ENCODE assay signal across 21 cellular contexts in genomic region chr9:96062051-96062450, GRCh38.
DNase-seq lines count a peak whose midpoint lies in the region; ATAC-seq and TF ChIP-seq lines count a peak whose summit lies in the region.
"Had no signal": no experiment of that assay in that cellular context is flagged by ENCODE, and none has a peak within 500 bp of the region (broad histone marks: within the 10 kb centered on the region; RNA-seq: fewer than 3 reads in every experiment).

No MANE protein-coding gene starts in this region.

- H3K4me2 ChIP-seq in hepatocyte = peak overlapping the region; percentile 29
- H3K4me2 ChIP-seq: PC-9 had no signal

- H4K20me1 ChIP-seq in hepatocyte (ENCODE audit: insufficient read depth, poor library complexity, severe bottlenecking) = no peaks in the 10 kb centered on the region

- no peaks in the 10 kb centered on the region for H3K36me3 Mint-ChIP-seq in activated CD4-positive, alpha-beta T cell treated with anti-CD3 and anti-CD28 coated beads, Interleukin-2, amount 10 ng/mL, durations not matched to agents 24 days and 14 days (ENCODE audit: low read depth)
- no peaks in the 10 kb centered on the region for H3K36me3 Mint-ChIP-seq in activated T-helper 17 cell treated with anti-CD3 and anti-CD28 coated beads, Interleukin-2, amount 50 U/mL, for 72 hours (ENCODE audit: low read depth)
- H3K36me3 Mint-ChIP-seq: CD8-positive, alpha-beta T cell; WTC11 had no signal

- H3K27ac Mint-ChIP-seq in activated CD4-positive, alpha-beta T cell treated with anti-CD3 and anti-CD28 coated beads, Interleukin-2, amount 10 ng/mL, durations not matched to agents 24 days and 14 days = no peak overlapping the region
- peak overlapping the region; percentile 16 for H3K27ac Mint-ChIP-seq in activated T-helper 17 cell treated with anti-CD3 and anti-CD28 coated beads, Interleukin-2, amount 50 U/mL, for 72 hours
- H3K27ac Mint-ChIP-seq: CD8-positive, alpha-beta T cell; WTC11 had no signal

- no peaks in the 10 kb centered on the region for H3K79me2 ChIP-seq in hepatocyte

- in situ Hi-C loops in transverse colon (cut with MboI; ENCODE audit: low pct_ligation_motif_present in 1 of 4, low pct_unique_long_range_greater_than_20kb in 1 of 4, low sequenced_read_pairs in 3 of 4) = loop anchor here in 1 of 4 donors (25.0 kb wide), 1 partner anchor 150 kb away; no protein-coding TSS in a partner anchor

- no peak overlapping the region for H2AFZ ChIP-seq in hepatocyte
- H2AFZ ChIP-seq: PC-9 had no signal

- no peak for ATAC-seq in activated T-helper 17 cell treated with anti-CD3 and anti-CD28 coated beads, Interleukin-2, amount 50 U/mL, for 72 hours (replicated peaks)
- ATAC-seq: CD8-positive, alpha-beta T cell had no signal

- H3K4me3 ChIP-seq in hepatocyte (no peak overlapping the region), transverse colon (no peak overlapping the region)
- H3K4me3 ChIP-seq: esophagus muscularis mucosa, PC-9, right atrium auricular region, testis had no signal

- H3K27ac ChIP-seq in hepatocyte (peak overlapping the region; percentile 85), transverse colon (peak overlapping the region; percentile 31 to 42 (median 38))
- H3K27ac ChIP-seq: PC-9 had no signal

- no peaks in the 10 kb centered on the region for H3K27me3 Mint-ChIP-seq in activated CD4-positive, alpha-beta T cell treated with anti-CD3 and anti-CD28 coated beads, Interleukin-2, amount 10 ng/mL, durations not matched to agents 24 days and 14 days
- H3K27me3 Mint-ChIP-seq in activated T-helper 17 cell treated with anti-CD3 and anti-CD28 coated beads, Interleukin-2, amount 50 U/mL, for 72 hours = no peaks in the 10 kb centered on the region

- H3K27me3 ChIP-seq in hepatocyte (no peaks in the 10 kb centered on the region), transverse colon (no peaks in the 10 kb centered on the region)
- H3K27me3 ChIP-seq: dorsolateral prefrontal cortex, esophagus muscularis mucosa, right atrium auricular region, testis had no signal

- peaks cover 17% of the 10 kb centered on the region for H3K4me1 Mint-ChIP-seq in activated CD4-positive, alpha-beta T cell treated with anti-CD3 and anti-CD28 coated beads, Interleukin-2, amount 10 ng/mL, durations not matched to agents 24 days and 14 days
- peaks cover 10% of the 10 kb centered on the region for H3K4me1 Mint-ChIP-seq in activated T-helper 17 cell treated with anti-CD3 and anti-CD28 coated beads, Interleukin-2, amount 50 U/mL, for 72 hours

- peaks cover 13% of the 10 kb centered on the region for H3K4me1 ChIP-seq in hepatocyte (ENCODE audit: insufficient read depth)
- H3K4me1 ChIP-seq in transverse colon = peaks cover 0 to 7% (median 0%) of the 10 kb centered on the region in 4 donors
- H3K4me1 ChIP-seq: right atrium auricular region had no signal

- 67% methylated on average over 5 of the region's 5 CpGs for WGBS in hepatocyte (ENCODE audit: low lambda C conversion rate, missing lambda C conversion rate)
- WGBS in transverse colon (ENCODE audit: low coverage in 1 of 2), 2 donors = 58 to 70% methylated on average over 4 to 5 of the region's 5 CpGs

- H3K4me3 Mint-ChIP-seq in activated CD4-positive, alpha-beta T cell treated with anti-CD3 and anti-CD28 coated beads, Interleukin-2, amount 10 ng/mL, durations not matched to agents 24 days and 14 days = no peak overlapping the region
- no peak overlapping the region for H3K4me3 Mint-ChIP-seq in activated T-helper 17 cell treated with anti-CD3 and anti-CD28 coated beads, Interleukin-2, amount 50 U/mL, for 72 hours
- H3K4me3 Mint-ChIP-seq: CD8-positive, alpha-beta T cell; WTC11 had no signal

- TF ChIP-seq EP300 in transverse colon (IDR thresholded peaks at IDR 0.05; ENCODE audit: low read depth) = no peak

- DNase-seq in activated CD4-positive, alpha-beta T cell treated with anti-CD3 and anti-CD28 coated beads, Interleukin-2, amount 10 ng/mL, durations not matched to agents 24 days and 14 days = peak; percentile 59
- no peak for DNase-seq in activated CD4-positive, alpha-beta T cell treated with anti-CD3 and anti-CD28 coated beads, Interleukin-2, amount 50 U/mL, for 48 hours
- DNase-seq in hepatocyte (ENCODE audit: low spot score) (peak; percentile 29), transverse colon (no peak), NCI-H82 (lab: John Stamatoyannopoulos, UW) (no peak), NCI-H2171 (lab: John Stamatoyannopoulos, UW) (no peak)
- DNase-seq in stimulated activated CD4-positive, alpha-beta T cell treated with anti-CD3 and anti-CD28 coated beads, Interleukin-4, amount 100 ng/mL, for 4 hours = no peak
- DNase-seq: activated CD8-positive, alpha-beta memory T cell treated with anti-CD3 and anti-CD28 coated beads for 24 hours; activated gamma-delta T cell treated with Interleukin-2 at 50 U/mL for 16 hours; CD8-positive, alpha-beta T cell; dorsolateral prefrontal cortex; GOT3; NCI-H1436; NCI-H446 treated with DMSO at 0.1 percent for 48 hours; PC-9; stimulated activated CD4-positive, alpha-beta T cell treated with anti-CD3 and anti-CD28 coated beads, Interleukin-2, amount 100 ng/mL, for 24 hours; testis had no signal

- no peak for TF ChIP-seq POLR2A in transverse colon (IDR thresholded peaks at IDR 0.05)

- H3K9me2 ChIP-seq in hepatocyte (replicated peaks; ENCODE audit: insufficient read depth) = no peaks in the 10 kb centered on the region

- H3K36me3 ChIP-seq in hepatocyte (replicated peaks; ENCODE audit: insufficient read depth, low read depth) = no peaks in the 10 kb centered on the region
- H3K36me3 ChIP-seq in transverse colon = no peaks in the 10 kb centered on the region
- H3K36me3 ChIP-seq: esophagus muscularis mucosa, right atrium auricular region had no signal

- H3K9me3 ChIP-seq in hepatocyte (ENCODE audit: low read depth) = no peaks in the 10 kb centered on the region
- H3K9me3 ChIP-seq in transverse colon = no peaks in the 10 kb centered on the region
- H3K9me3 ChIP-seq: esophagus muscularis mucosa, right atrium auricular region, testis had no signal

- H3K9me3 Mint-ChIP-seq in activated CD4-positive, alpha-beta T cell treated with anti-CD3 and anti-CD28 coated beads, Interleukin-2, amount 10 ng/mL, durations not matched to agents 24 days and 14 days = no peaks in the 10 kb centered on the region
- no peaks in the 10 kb centered on the region for H3K9me3 Mint-ChIP-seq in activated T-helper 17 cell treated with anti-CD3 and anti-CD28 coated beads, Interleukin-2, amount 50 U/mL, for 72 hours
- H3K9me3 Mint-ChIP-seq: CD8-positive, alpha-beta T cell; WTC11 had no signal

- TF ChIP-seq CTCF in hepatocyte (IDR thresholded peaks at IDR 0.05; ENCODE audit: poor library complexity) (no peak), transverse colon (IDR thresholded peaks at IDR 0.05) (no peak)

- intact Hi-C loops in activated CD4-positive, alpha-beta T cell treated with anti-CD3 and anti-CD28 coated beads, Interleukin-2, amount 10 ng/mL, durations not matched to agents 24 days and 14 days (cut with micrococcal nuclease) = no loop called here
- intact Hi-C loops in transverse colon (cut with DNase I; ENCODE audit: low total_unique reads) = no loop called here

Comparison
In these comparisons a context has a peak if more than half of its experiments do, and no peak if none do; other contexts are left out.
1. DNase-seq: peak in activated CD4-positive, alpha-beta T cell treated with anti-CD3 and anti-CD28 coated beads, Interleukin-2, amount 10 ng/mL, durations not matched to agents 24 days and 14 days (single experiment) and hepatocyte (single experiment); none in activated CD4-positive, alpha-beta T cell treated with anti-CD3 and anti-CD28 coated beads, Interleukin-2, amount 50 U/mL, for 48 hours (0 of 2), transverse colon (single experiment), NCI-H82 (single experiment), NCI-H2171 (single experiment) and stimulated activated CD4-positive, alpha-beta T cell treated with anti-CD3 and anti-CD28 coated beads, Interleukin-4, amount 100 ng/mL, for 4 hours (0 of 2).